ENCODE assay signal across 17 cellular contexts in the genomic region with DNA sequence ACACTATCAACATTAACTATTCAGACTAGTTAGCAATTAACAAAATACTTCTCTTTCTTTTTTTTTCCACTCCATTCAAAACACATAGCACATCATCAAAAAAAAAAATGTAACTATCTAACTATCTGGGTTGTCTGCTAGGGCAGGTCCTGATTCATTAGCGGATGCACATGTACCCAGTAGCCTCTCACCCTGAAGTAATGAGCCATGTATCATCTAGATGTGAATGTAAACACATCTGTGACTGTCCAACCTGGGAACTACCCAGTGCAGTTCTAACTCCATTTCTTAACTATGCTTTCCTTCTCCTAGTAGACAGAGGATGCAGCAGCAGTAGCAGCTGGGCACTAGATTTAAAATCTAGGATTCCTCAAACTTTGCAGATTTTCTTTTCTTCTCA.
DNase-seq lines count a peak whose midpoint lies in the region; TF ChIP-seq lines count a peak whose summit lies in the region.
"Had no signal": no experiment of that assay in that cellular context is flagged by ENCODE, and none has a peak within 500 bp of the region (broad histone marks: within the 10 kb centered on the region; RNA-seq: fewer than 3 reads in every experiment).

No MANE protein-coding gene starts in this region.

- no peaks in the 10 kb centered on the region for H4K20me1 ChIP-seq in mammary epithelial cell (ENCODE audit: insufficient read depth, low read length)
- H4K20me1 ChIP-seq in GM23248 (ENCODE audit: insufficient read depth): no peaks in the 10 kb centered on the region

- in situ Hi-C loops in mammary epithelial cell (cut with MboI; ENCODE audit: low sequenced_read_pairs in 2 of 2): no loop called here
- in situ Hi-C loops in HAP-1 (cut with MboI; ENCODE audit: low sequenced_read_pairs): no loop called here
- in situ Hi-C loops in GM23248 (cut with MboI): no loop called here

- H3K9ac ChIP-seq in mammary epithelial cell (ENCODE audit: insufficient read depth, low read length): no peak overlapping the region
- H3K9ac ChIP-seq in GM23248: no peak overlapping the region

- no peak overlapping the region for H3K27ac ChIP-seq in mammary epithelial cell (ENCODE audit: insufficient read depth, low read depth, low read length)
- H3K27ac ChIP-seq in breast epithelium: no peak overlapping the region
- no peak overlapping the region for H3K27ac ChIP-seq in GM23248
- H3K27ac ChIP-seq in coronary artery: no peak overlapping the region
- H3K27ac ChIP-seq: HL-60, RWPE1, SJCRH30 had no signal

- no peaks in the 10 kb centered on the region for H3K36me3 ChIP-seq in mammary epithelial cell (ENCODE audit: insufficient read depth, low read length)
- H3K36me3 ChIP-seq in breast epithelium: no peaks in the 10 kb centered on the region
- H3K36me3 ChIP-seq in HAP-1 (replicated peaks): no peaks in the 10 kb centered on the region
- H3K36me3 ChIP-seq in GM23248 (ENCODE audit: low read depth): no peaks in the 10 kb centered on the region
- H3K36me3 ChIP-seq: SJCRH30 had no signal

- H3K27me3 ChIP-seq in mammary epithelial cell (ENCODE audit: insufficient read depth, low read length) (no peaks in the 10 kb centered on the region), breast epithelium (no peaks in the 10 kb centered on the region), HAP-1 (ENCODE audit: low read depth) (peaks cover 10% of the 10 kb centered on the region), GM23248 (replicated peaks; ENCODE audit: insufficient read depth) (peaks cover 11% of the 10 kb centered on the region)
- H3K27me3 ChIP-seq: SJCRH30 had no signal

- CTCF ChIA-PET in mammary epithelial cell (lab: Charles Lee; ENCODE audit: low non-redundant PET): no interaction called here

- DNase-seq in mammary epithelial cell (no peak), breast epithelium (ENCODE audit: low spot score in 2 of 2) (no peak), NCI-H69 (lab: John Stamatoyannopoulos, UW) (peak; percentile 80), iris pigment epithelial cell (ENCODE audit: low read depth) (peak; percentile 48), HAP-1 (ENCODE audit: low spot score in 2 of 2) (no peak), GM23248 (no peak), coronary artery (ENCODE audit: low spot score) (no peak)
- DNase-seq: CD4-positive, CD25-positive, alpha-beta regulatory T cell; DMS79; MV-4-11; NCI-H2081; NCI-H226; NCI-H748 treated with DMSO at 0.1 percent for 48 hours; PC-3; SJCRH30 had no signal

- no peaks in the 10 kb centered on the region for H3K9me2 ChIP-seq in GM23248 (ENCODE audit: insufficient read depth)

- no peaks in the 10 kb centered on the region for H3F3A ChIP-seq in GM23248 (ENCODE audit: insufficient read depth)

- H3K79me2 ChIP-seq in mammary epithelial cell (ENCODE audit: insufficient read depth, low read length): no peaks in the 10 kb centered on the region
- no peaks in the 10 kb centered on the region for H3K79me2 ChIP-seq in GM23248 (ENCODE audit: insufficient read depth)

- 100% methylated on average over 1 of the region's 1 CpG for WGBS in mammary epithelial cell (ENCODE audit: low coverage, missing lambda C conversion rate)
- WGBS in GM23248 (ENCODE audit: low coverage in 1 of 2, low lambda C conversion rate in 2 of 2, missing lambda C conversion rate in 2 of 2), 2 experiments: 18 to 29% methylated on average over 1 of the region's 1 CpG

- H3K4me1 ChIP-seq in mammary epithelial cell (ENCODE audit: insufficient read depth, low read length): no peaks in the 10 kb centered on the region
- no peaks in the 10 kb centered on the region for H3K4me1 ChIP-seq in breast epithelium
- no peaks in the 10 kb centered on the region for H3K4me1 ChIP-seq in HAP-1
- H3K4me1 ChIP-seq in GM23248 (ENCODE audit: insufficient read depth): no peaks in the 10 kb centered on the region
- H3K4me1 ChIP-seq: SJCRH30 had no signal

- no peak overlapping the region for H3K4me2 ChIP-seq in mammary epithelial cell (ENCODE audit: insufficient read depth, low read depth, low read length)
- H3K4me2 ChIP-seq in GM23248 (ENCODE audit: unreplicated experiment): no peak overlapping the region

- H2AFZ ChIP-seq in mammary epithelial cell (ENCODE audit: low read depth, low read length) (peak overlapping the region; percentile 21), GM23248 (no peak overlapping the region)

- BruUV-seq in mammary epithelial cell (replicated peaks; lab: Mats Ljungman, UMichigan): no TSS peak

- TF ChIP-seq CTCF in mammary epithelial cell (conservative IDR thresholded peaks at IDR 0.05 in 1 of 2, IDR thresholded peaks at IDR 0.05 in 1 of 2; ENCODE audit: extremely low read depth in 1 of 2, insufficient read depth in 1 of 2, low read depth in 1 of 2, low read length in 2 of 2): no peak
- no peak for TF ChIP-seq CTCF in breast epithelium (IDR thresholded peaks at IDR 0.05)
- no peak for TF ChIP-seq CTCF in coronary artery (IDR thresholded peaks at IDR 0.05)

- no peak overlapping the region for H3K4me3 ChIP-seq in mammary epithelial cell (replicated peaks in 1 of 3; ENCODE audit: insufficient read depth in 1 of 3, low read depth in 2 of 3, low read length in 3 of 3)
- no peak overlapping the region for H3K4me3 ChIP-seq in breast epithelium
- H3K4me3 ChIP-seq in HAP-1: no peak overlapping the region
- H3K4me3 ChIP-seq in GM23248: no peak overlapping the region
- H3K4me3 ChIP-seq in coronary artery: no peak overlapping the region
- H3K4me3 ChIP-seq: SJCRH30 had no signal

- intact Hi-C loops in mammary epithelial cell (cut with micrococcal nuclease): no loop called here
- intact Hi-C loops in breast epithelium (cut with DNase I; ENCODE audit: low total_unique reads): no loop called here

- TF ChIP-seq POLR2A in breast epithelium (IDR thresholded peaks at IDR 0.05): no peak

- dilution Hi-C loops in mammary epithelial cell (cut with HindIII; ENCODE audit: low sequenced_read_pairs): no loop called here

- H3K9me3 ChIP-seq in mammary epithelial cell (replicated peaks; ENCODE audit: insufficient read depth, low read length): no peaks in the 10 kb centered on the region
- H3K9me3 ChIP-seq in breast epithelium: no peaks in the 10 kb centered on the region
- H3K9me3 ChIP-seq in HAP-1: no peaks in the 10 kb centered on the region
- no peaks in the 10 kb centered on the region for H3K9me3 ChIP-seq in GM23248 (ENCODE audit: low read depth)
- H3K9me3 ChIP-seq: SJCRH30 had no signal

Comparison
In these comparisons a context has a peak if more than half of its experiments do, and no peak if none do; other contexts are left out.
1. DNase-seq: peak in NCI-H69 (single experiment) and iris pigment epithelial cell (single experiment); none in mammary epithelial cell (single experiment), breast epithelium (0 of 2), HAP-1 (0 of 2), GM23248 (single experiment) and coronary artery (single experiment).